ENCODE assay signal across 1 cellular context in the genomic region with DNA sequence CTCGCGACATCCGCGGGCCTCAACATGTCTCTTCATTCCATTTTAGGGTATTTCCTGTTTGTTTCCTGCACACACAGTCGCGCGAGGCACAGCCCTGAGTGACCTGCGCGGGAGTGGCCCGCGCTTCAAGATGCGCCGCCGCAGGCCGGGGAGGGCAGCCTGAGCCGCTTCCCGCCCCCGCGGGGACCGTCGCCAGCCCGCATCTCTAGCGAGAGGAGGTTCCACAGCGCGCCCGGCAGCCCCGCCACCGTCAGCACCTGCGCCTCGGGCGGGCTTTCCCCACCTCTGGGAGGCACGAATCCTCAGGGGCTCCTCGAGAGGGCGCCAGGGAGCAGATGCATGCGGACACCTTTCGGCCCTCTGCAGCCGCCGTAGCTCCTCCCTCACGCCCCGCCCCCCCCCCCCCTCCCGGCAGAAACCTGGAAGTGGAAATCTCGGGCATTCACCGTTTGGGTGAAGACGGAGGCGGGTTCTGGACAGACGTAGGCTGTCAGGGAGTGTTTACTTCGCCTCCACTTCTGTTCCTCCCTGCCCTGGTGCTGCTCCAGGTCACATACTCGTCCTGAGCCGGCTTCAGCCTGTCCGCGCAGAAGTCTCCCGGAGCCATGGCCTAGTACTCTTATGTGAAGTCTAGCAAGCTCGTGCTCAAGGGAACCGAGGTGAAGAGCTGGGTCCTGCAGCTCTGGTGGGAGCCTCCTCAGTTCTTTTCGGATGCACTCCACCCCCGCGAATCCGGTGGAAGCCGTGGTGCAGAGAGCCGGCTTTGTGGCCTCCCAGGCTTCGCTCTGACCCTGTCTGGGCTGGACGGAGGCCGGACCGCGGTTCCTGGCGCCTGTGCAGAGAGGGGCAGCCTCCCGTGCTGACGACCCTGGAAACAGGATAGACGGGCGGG.
TF ChIP-seq lines count a peak whose summit lies in the region.

No MANE protein-coding gene starts in this region.

TF ChIP-seq in K562, 482 proteins besides CTCF, POLR2A, EP300 and RAD21 (continued from another document and continues in another):
- TF ChIP-seq HES1 (IDR thresholded peaks at IDR 0.05; ENCODE audit: low read depth) (no peak), ZNF133 (CRISPR knock-in tag; IDR thresholded peaks at IDR 0.05) (no peak), MCM2 (IDR thresholded peaks at IDR 0.05; ENCODE audit: low read depth) (no peak), ZNF436 (CRISPR knock-in tag; IDR thresholded peaks at IDR 0.05) (no peak), ZEB2 (IDR thresholded peaks at IDR 0.05) (no peak), TGIF2 (CRISPR knock-in tag; IDR thresholded peaks at IDR 0.05) (no peak), ZBTB9 (CRISPR knock-in tag; IDR thresholded peaks at IDR 0.05) (no peak), TAF9B (IDR thresholded peaks at IDR 0.05; ENCODE audit: partially characterized antibody) (peak; percentile 53), SMARCC2 (IDR thresholded peaks at IDR 0.05; ENCODE audit: low read depth) (no peak), SMAD3 (CRISPR knock-in tag; conservative IDR thresholded peaks at IDR 0.05) (no peak), FOXA1 (IDR thresholded peaks at IDR 0.05; ENCODE audit: borderline replicate concordance) (no peak), TEAD1 (CRISPR knock-in tag; IDR thresholded peaks at IDR 0.05) (peak in 1 of 2 experiments; percentile 42; a peak in 1 of 4 replicates), ZNF197 (CRISPR knock-in tag; IDR thresholded peaks at IDR 0.05; ENCODE audit: low read depth) (no peak), KLF6 (CRISPR knock-in tag; IDR thresholded peaks at IDR 0.05; ENCODE audit: borderline replicate concordance) (no peak), CSDE1 (IDR thresholded peaks at IDR 0.05) (no peak), DACH1 (IDR thresholded peaks at IDR 0.05; ENCODE audit: partially characterized antibody) (no peak), IRF2 (CRISPR knock-in tag; IDR thresholded peaks at IDR 0.05) (no peak), ZSCAN29 (IDR thresholded peaks at IDR 0.05) (no peak), HNRNPK (IDR thresholded peaks at IDR 0.05; ENCODE audit: low read depth, low read length, poor library complexity, severe bottlenecking) (no peak), IFI16 (CRISPR knock-in tag; IDR thresholded peaks at IDR 0.05) (no peak), GTF2B (IDR thresholded peaks at IDR 0.05; ENCODE audit: extremely low read depth, insufficient read length) (no peak), FOSL1 (tag; conservative IDR thresholded peaks at IDR 0.05) (no peak), SMARCA5 (IDR thresholded peaks at IDR 0.05) (no peak), E2F1 (CRISPR knock-in tag; IDR thresholded peaks at IDR 0.05) (peak; percentile 61; the same call in 1 of the 2 replicates), FOXA3 (CRISPR knock-in tag; conservative IDR thresholded peaks at IDR 0.05 in 1 of 2, IDR thresholded peaks at IDR 0.05 in 1 of 2) (no peak), ZNF175 (CRISPR knock-in tag; IDR thresholded peaks at IDR 0.05; ENCODE audit: low read depth) (no peak), ZNF717 (CRISPR knock-in tag; IDR thresholded peaks at IDR 0.05) (no peak), ZNF561 (CRISPR knock-in tag; conservative IDR thresholded peaks at IDR 0.05) (no peak)
- TF ChIP-seq, protein P1, sequence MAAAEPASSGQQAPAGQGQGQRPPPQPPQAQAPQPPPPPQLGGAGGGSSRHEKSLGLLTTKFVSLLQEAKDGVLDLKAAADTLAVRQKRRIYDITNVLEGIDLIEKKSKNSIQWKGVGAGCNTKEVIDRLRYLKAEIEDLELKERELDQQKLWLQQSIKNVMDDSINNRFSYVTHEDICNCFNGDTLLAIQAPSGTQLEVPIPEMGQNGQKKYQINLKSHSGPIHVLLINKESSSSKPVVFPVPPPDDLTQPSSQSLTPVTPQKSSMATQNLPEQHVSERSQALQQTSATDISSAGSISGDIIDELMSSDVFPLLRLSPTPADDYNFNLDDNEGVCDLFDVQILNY (CRISPR knock-in tag; IDR thresholded peaks at IDR 0.05) = no peak
- TF ChIP-seq, protein P2, sequence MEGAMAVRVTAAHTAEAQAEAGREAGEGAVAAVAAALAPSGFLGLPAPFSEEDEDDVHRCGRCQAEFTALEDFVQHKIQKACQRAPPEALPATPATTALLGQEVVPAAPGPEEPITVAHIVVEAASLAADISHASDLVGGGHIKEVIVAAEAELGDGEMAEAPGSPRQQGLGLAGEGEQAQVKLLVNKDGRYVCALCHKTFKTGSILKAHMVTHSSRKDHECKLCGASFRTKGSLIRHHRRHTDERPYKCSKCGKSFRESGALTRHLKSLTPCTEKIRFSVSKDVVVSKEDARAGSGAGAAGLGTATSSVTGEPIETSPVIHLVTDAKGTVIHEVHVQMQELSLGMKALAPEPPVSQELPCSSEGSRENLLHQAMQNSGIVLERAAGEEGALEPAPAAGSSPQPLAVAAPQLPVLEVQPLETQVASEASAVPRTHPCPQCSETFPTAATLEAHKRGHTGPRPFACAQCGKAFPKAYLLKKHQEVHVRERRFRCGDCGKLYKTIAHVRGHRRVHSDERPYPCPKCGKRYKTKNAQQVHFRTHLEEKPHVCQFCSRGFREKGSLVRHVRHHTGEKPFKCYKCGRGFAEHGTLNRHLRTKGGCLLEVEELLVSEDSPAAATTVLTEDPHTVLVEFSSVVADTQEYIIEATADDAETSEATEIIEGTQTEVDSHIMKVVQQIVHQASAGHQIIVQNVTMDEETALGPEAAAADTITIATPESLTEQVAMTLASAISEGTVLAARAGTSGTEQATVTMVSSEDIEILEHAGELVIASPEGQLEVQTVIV (CRISPR knock-in tag; IDR thresholded peaks at IDR 0.05; ENCODE audit: borderline replicate concordance) = no peak
- TF ChIP-seq, protein P3, sequence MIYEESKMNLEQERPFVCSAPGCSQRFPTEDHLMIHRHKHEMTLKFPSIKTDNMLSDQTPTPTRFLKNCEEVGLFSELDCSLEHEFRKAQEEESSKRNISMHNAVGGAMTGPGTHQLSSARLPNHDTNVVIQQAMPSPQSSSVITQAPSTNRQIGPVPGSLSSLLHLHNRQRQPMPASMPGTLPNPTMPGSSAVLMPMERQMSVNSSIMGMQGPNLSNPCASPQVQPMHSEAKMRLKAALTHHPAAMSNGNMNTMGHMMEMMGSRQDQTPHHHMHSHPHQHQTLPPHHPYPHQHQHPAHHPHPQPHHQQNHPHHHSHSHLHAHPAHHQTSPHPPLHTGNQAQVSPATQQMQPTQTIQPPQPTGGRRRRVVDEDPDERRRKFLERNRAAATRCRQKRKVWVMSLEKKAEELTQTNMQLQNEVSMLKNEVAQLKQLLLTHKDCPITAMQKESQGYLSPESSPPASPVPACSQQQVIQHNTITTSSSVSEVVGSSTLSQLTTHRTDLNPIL (CRISPR knock-in tag; IDR thresholded peaks at IDR 0.05) = no peak
- TF ChIP-seq, protein P4, sequence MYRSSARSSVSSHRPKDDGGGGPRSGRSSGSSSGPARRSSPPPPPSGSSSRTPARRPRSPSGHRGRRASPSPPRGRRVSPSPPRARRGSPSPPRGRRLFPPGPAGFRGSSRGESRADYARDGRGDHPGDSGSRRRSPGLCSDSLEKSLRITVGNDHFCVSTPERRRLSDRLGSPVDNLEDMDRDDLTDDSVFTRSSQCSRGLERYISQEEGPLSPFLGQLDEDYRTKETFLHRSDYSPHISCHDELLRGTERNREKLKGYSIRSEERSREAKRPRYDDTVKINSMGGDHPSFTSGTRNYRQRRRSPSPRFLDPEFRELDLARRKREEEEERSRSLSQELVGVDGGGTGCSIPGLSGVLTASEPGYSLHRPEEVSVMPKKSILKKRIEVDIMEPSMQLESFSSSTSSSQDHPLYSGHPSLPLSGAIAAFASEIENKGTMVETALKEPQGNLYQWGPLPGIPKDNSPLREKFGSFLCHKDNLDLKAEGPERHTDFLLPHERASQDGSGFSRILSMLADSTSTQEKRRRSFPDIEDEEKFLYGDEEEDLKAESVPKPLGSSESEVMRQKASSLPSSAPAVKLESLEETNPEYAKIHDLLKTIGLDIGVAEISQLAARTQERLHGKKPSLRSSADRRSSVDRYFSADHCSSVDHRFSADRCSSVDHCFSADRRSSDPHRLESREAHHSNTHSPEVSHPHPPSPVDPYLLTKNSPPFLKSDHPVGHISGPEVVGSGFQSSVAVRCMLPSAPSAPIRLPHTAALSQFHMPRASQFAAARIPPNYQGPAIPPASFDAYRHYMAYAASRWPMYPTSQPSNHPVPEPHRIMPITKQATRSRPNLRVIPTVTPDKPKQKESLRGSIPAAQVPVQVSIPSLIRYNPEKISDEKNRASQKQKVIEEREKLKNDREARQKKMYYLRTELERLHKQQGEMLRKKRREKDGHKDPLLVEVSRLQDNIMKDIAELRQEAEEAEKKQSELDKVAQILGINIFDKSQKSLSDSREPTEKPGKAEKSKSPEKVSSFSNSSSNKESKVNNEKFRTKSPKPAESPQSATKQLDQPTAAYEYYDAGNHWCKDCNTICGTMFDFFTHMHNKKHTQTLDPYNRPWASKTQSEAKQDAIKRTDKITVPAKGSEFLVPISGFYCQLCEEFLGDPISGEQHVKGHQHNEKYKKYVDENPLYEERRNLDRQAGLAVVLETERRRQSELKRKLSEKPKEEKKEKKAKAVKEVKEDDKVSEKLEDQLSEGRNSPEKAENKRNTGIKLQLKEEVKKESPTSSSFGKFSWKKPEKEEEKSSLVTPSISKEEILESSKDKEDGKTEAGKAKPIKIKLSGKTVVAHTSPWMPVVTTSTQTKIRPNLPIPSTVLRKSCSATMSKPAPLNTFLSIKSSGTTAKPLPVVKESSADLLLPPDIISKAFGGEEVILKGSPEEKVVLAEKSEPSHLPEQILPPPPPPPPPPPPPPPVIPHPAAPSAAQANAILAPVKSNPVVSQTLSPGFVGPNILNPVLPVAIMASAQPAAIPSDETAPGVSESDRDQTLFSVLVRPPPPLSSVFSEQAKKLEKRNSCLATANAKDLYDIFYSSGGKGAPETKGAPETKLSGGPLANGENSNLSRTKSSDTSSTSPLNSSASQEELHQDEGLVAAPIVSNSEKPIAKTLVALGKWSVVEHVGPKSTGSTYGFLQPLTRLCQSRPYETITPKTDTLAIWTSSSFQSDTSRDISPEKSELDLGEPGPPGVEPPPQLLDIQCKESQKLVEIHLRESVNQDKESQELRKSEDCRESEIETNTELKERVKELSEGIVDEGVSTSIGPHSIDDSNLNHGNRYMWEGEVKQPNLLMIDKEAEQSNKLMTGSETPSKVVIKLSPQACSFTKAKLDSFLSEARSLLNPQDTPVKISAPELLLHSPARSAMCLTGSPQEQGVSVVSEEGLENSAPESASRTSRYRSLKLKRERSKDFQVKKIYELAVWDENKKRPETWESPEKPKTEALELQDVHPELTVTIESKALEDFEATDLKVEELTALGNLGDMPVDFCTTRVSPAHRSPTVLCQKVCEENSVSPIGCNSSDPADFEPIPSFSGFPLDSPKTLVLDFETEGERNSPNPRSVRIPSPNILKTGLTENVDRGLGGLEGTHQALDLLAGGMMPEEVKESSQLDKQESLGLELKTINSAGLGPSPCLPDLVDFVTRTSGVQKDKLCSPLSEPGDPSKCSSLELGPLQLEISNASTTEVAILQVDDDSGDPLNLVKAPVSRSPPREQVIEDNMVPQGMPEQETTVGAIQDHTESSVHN (IDR thresholded peaks at IDR 0.05; ENCODE audit: borderline replicate concordance in 1 of 2, low read depth in 1 of 2) = no peak
- TF ChIP-seq, protein P5, sequence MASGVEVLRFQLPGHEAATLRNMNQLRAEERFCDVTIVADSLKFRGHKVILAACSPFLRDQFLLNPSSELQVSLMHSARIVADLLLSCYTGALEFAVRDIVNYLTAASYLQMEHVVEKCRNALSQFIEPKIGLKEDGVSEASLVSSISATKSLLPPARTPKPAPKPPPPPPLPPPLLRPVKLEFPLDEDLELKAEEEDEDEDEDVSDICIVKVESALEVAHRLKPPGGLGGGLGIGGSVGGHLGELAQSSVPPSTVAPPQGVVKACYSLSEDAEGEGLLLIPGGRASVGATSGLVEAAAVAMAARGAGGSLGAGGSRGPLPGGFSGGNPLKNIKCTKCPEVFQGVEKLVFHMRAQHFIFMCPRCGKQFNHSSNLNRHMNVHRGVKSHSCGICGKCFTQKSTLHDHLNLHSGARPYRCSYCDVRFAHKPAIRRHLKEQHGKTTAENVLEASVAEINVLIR (CRISPR knock-in tag; IDR thresholded peaks at IDR 0.05) = no peak
